ENCODE assay signal across 20 cellular contexts in the genomic region with DNA sequence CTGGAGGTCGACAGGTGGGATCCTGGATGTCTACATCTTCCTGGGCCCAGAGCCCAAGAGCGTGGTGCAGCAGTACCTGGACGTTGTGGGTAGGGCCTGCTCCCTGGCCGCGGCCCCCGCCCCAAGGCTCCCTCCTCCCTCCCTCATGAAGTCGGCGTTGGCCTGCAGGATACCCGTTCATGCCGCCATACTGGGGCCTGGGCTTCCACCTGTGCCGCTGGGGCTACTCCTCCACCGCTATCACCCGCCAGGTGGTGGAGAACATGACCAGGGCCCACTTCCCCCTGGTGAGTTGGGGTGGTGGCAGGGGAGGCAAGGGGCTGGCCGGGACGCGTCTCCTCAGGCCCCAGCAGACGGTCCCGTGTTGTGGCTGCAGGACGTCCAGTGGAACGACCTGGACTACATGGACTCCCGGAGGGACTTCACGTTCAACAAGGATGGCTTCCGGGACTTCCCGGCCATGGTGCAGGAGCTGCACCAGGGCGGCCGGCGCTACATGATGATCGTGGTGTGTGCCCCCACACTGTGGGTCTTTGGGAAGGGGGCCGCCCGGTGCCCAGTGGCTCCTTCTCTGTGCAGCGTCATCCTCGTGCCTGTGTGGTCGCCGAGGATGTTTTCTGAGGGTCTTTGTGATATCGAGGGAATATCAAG. TPM values are rescaled to one million over a fixed set of nuclear protein-coding genes. Genes with fewer than 3 reads are reported as not detected.
DNase-seq lines count a peak whose midpoint lies in the region; ATAC-seq, FAIRE-seq and TF ChIP-seq lines count a peak whose summit lies in the region.
"Had no signal": no experiment of that assay in that cellular context is flagged by ENCODE, and none has a peak within 500 bp of the region (broad histone marks: within the 10 kb centered on the region; RNA-seq: fewer than 3 reads in every experiment).

No MANE protein-coding gene starts in this region.

- TF ChIP-seq RAD21 in HepG2 (CRISPR knock-in tag; IDR thresholded peaks at IDR 0.05) = no peak

- CTCF ChIA-PET in RWPE1 (lab: Yijun Ruan, JAX) (interaction anchor here (0.6 to 1.0 kb wide), 3 partner anchors 21 to 101 kb away, joined by 3 to 4 read pairs (median 3); no protein-coding TSS in a partner anchor), HepG2 (lab: Yijun Ruan, JAX; ENCODE audit: low intra/inter-chr PET ratio, low total read pairs) (no interaction called here)

- H3K4me3 ChIP-seq in HepG2 (replicated peaks in 1 of 3; ENCODE audit: insufficient read depth in 1 of 3, low read depth in 2 of 3, low read length in 3 of 3) (no peak overlapping the region), spleen (no peak overlapping the region)
- H3K4me3 ChIP-seq: K562 had no signal

- H3K27me3 ChIP-seq in HepG2 (ENCODE audit: control insufficient read depth in 1 of 2, insufficient read depth in 2 of 2, low read length in 2 of 2) (no peaks in the 10 kb centered on the region), spleen (replicated peaks in 1 of 7) (no peaks in the 10 kb centered on the region)

- TF ChIP-seq CTCF in RWPE1 (conservative IDR thresholded peaks at IDR 0.05; ENCODE audit: low read depth) = no peak
- TF ChIP-seq CTCF in HepG2 (CRISPR knock-in tag; IDR thresholded peaks at IDR 0.05) = no peak
- TF ChIP-seq CTCF in spleen (IDR thresholded peaks at IDR 0.05 in 8 of 11, conservative IDR thresholded peaks at IDR 0.05 in 3 of 11) = no peak

- DNase-seq in activated CD4-positive, CD25-positive, alpha-beta regulatory T cell treated with anti-CD3 and anti-CD28 coated beads, Interleukin-2, amount 50 U/mL, for 72 hours = peak; percentile 17
- no peak for DNase-seq in RWPE1 (ENCODE audit: low spot score)
- no peak for DNase-seq in HepG2 (ENCODE audit: low spot score)
- DNase-seq in spleen = peak; percentile 63
- DNase-seq in HPDE6-E6E7 (ENCODE audit: extremely low spot score) = no peak
- DNase-seq: AML-193, DMS79 treated with DMSO at 0.1 percent for 48 hours, HCEC 1CT, NCI-H1092 treated with DMSO at 0.1 percent for 48 hours, NCI-H2081 treated with DMSO at 0.1 percent for 48 hours, NCI-H446 treated with DMSO at 0.1 percent for 48 hours, NCI-H69, Right ventricle myocardium superior had no signal

- no peaks in the 10 kb centered on the region for H3K79me2 ChIP-seq in HepG2 (ENCODE audit: insufficient read depth, low read length)

- WGBS in HepG2 (ENCODE audit: low lambda C conversion rate) = 94% methylated on average over 23 of the region's 35 CpGs
- 95 to 97% (median 96%) methylated on average over 24 to 35 of the region's 35 CpGs for WGBS in spleen, 5 donors

- in situ Hi-C loops in HepG2 (cut with HindIII; ENCODE audit: extremely low pct_ligation_motif_present, low pct_unique_long_range_greater_than_20kb) = no loop called here

- no peak for TF ChIP-seq POLR2A in HepG2 (IDR thresholded peaks at IDR 0.05; ENCODE audit: insufficient read depth in 1 of 2, low read depth in 2 of 2, low read length in 2 of 2)
- no peak for TF ChIP-seq POLR2A in spleen (IDR thresholded peaks at IDR 0.05)

- no TSS peak for BruUV-seq in HepG2 (replicated peaks; lab: Mats Ljungman, UMichigan)

- H4K20me1 ChIP-seq in HepG2 (ENCODE audit: insufficient read depth, low read length) = no peaks in the 10 kb centered on the region

- H2AFZ ChIP-seq in HepG2 (ENCODE audit: low read length) = no peak overlapping the region

- H3K36me3 ChIP-seq in HepG2 (replicated peaks in 1 of 2; ENCODE audit: control insufficient read depth in 1 of 2, insufficient read depth in 2 of 2, low read length in 2 of 2) = no peaks in the 10 kb centered on the region; a peak in 1 of 5 replicates
- H3K36me3 ChIP-seq in spleen = peaks cover 0 to 73% (median 0%) of the 10 kb centered on the region in 6 donors

- H3K4me1 ChIP-seq in HepG2 (ENCODE audit: insufficient read depth, low read length) (no peaks in the 10 kb centered on the region), spleen (peaks cover 0 to 20% (median 9%) of the 10 kb centered on the region in 6 donors)

- H3K4me2 ChIP-seq in HepG2 (ENCODE audit: low read depth, low read length) = no peak overlapping the region

- no peak for TF ChIP-seq EP300 in HepG2 (IDR thresholded peaks at IDR 0.05; ENCODE audit: low read depth in 2 of 2, low read length in 2 of 2)
- no peak for TF ChIP-seq EP300 in HepG2 (CRISPR knock-in tag; IDR thresholded peaks at IDR 0.05; ENCODE audit: borderline replicate concordance)

- H3K27ac ChIP-seq in RWPE1 (peak overlapping the region; percentile 80), HepG2 (ENCODE audit: extremely low read length, insufficient read depth, low read length) (no peak overlapping the region), spleen (no peak overlapping the region)
- H3K27ac ChIP-seq: 22Rv1, C4-2B had no signal

- no peak for FAIRE-seq in HepG2 (lab: Jason Lieb, UNC)
- FAIRE-seq: K562 had no signal

- POLR2A ChIA-PET in RWPE1 (lab: Yijun Ruan, JAX; ENCODE audit: low non-redundant PET) = interaction anchor here (0.8 kb wide), 1 partner anchor 150 kb away, joined by 3 read pairs; no protein-coding TSS in a partner anchor
- POLR2A ChIA-PET in HepG2 (lab: Yijun Ruan, JAX) = interaction anchor here (1.6 kb wide), 1 partner anchor 16 kb away, joined by 3 read pairs; no protein-coding TSS in a partner anchor

- ATAC-seq in activated CD4-positive, CD25-positive, alpha-beta regulatory T cell treated with anti-CD3 and anti-CD28 coated beads, Interleukin-2, amount 50 U/mL, for 24 hours = no peak
- ATAC-seq in HepG2 = no peak
- ATAC-seq in GM21390 (IDR thresholded peaks at IDR 0.05; ENCODE audit: unreplicated experiment) = no peak
- no peak for ATAC-seq in GM21529 (IDR thresholded peaks at IDR 0.05; ENCODE audit: unreplicated experiment)
- ATAC-seq: K562, Panc1 had no signal

- intact Hi-C loops in HepG2 (cut with micrococcal nuclease; ENCODE audit: unreplicated experiment) (no loop called here), spleen (cut with DNase I; ENCODE audit: low total_unique reads) (no loop called here)

- H3K9me3 ChIP-seq in HepG2 (ENCODE audit: low read length) (no peaks in the 10 kb centered on the region), spleen (no peaks in the 10 kb centered on the region)

- H3K9ac ChIP-seq in HepG2 (ENCODE audit: insufficient read depth, low read depth, low read length) = no peak overlapping the region

TF ChIP-seq in HepG2, 621 proteins besides CTCF, POLR2A, EP300 and RAD21 (continues in another document):
- TF ChIP-seq AGO2 (optimal IDR thresholded peaks at IDR 0.05; ENCODE audit: low read depth, low read length) (peak; percentile 51), ZSCAN20 (CRISPR knock-in tag; IDR thresholded peaks at IDR 0.05; ENCODE audit: borderline replicate concordance) (no peak)

RNA-seq across cellular contexts. Expression of a gene that starts 7.1 kb away (rescaled TPM):
- 13.4 and 36.4 TPM in 2 replicates for total RNA-seq in HepG2 (2016; rRNA removed; fragmentation: Illumina TruSeq; extraction: Trizol)
- total RNA-seq in HepG2 (2016; cell fraction: cytosol; rRNA removed; fragmentation: Illumina TruSeq; extraction: Trizol; ENCODE audit: low read depth) = 13.8 and 16.4 TPM in 2 replicates
- 12.1 and 36.9 TPM in 2 replicates for total RNA-seq in HepG2 (2016; cell fraction: insoluble cytoplasmic fraction; rRNA removed; fragmentation: Illumina TruSeq; extraction: Trizol)
- 20.3 and 20.7 TPM in 2 replicates for total RNA-seq in HepG2 (2016; cell fraction: membrane; rRNA removed; fragmentation: Illumina TruSeq; extraction: Trizol)
- 47.6 and 57.6 TPM in 2 replicates for total RNA-seq in HepG2 (2016; cell fraction: nucleus; rRNA removed; fragmentation: Illumina TruSeq; extraction: Trizol)
- polyA plus RNA-seq in HepG2 (2011; rRNA removed) = 21.6 and 23.6 TPM in 2 replicates
- polyA plus RNA-seq in HepG2 (2011; cell fraction: cytosol; rRNA removed) = 16.3 and 29.8 TPM in 2 replicates
- 231 and 320 TPM in 2 replicates for polyA plus RNA-seq in HepG2 (2011; cell fraction: nucleus; rRNA removed)
- polyA plus RNA-seq in HepG2 (2012) = 50.7 and 73.8 TPM in 2 replicates
- polyA plus RNA-seq in HepG2 (2016; cell fraction: cytosol; fragmentation: Illumina TruSeq; extraction: Trizol; ENCODE audit: low read depth) = 11.3 and 13.9 TPM in 2 replicates
- polyA plus RNA-seq in HepG2 (2016; cell fraction: insoluble cytoplasmic fraction; fragmentation: Illumina TruSeq; extraction: Trizol; ENCODE audit: low read depth) = 16.7 and 22.9 TPM in 2 replicates
- 13.9 and 14.3 TPM in 2 replicates for polyA plus RNA-seq in HepG2 (2016; cell fraction: membrane; fragmentation: Illumina TruSeq; extraction: Trizol; ENCODE audit: low read depth)
- 136 and 145 TPM in 2 replicates for polyA plus RNA-seq in HepG2 (2016; cell fraction: nucleus; fragmentation: Illumina TruSeq; extraction: Trizol; ENCODE audit: insufficient read depth, low read depth)
- polyA minus RNA-seq in HepG2 (2011; rRNA and poly(A)+ RNA removed; ENCODE audit: low replicate concordance) = 7.2 and 27.1 TPM in 2 replicates
- 22.9 and 24.2 TPM in 2 replicates for polyA minus RNA-seq in HepG2 (2011; cell fraction: cytosol; rRNA and poly(A)+ RNA removed)
- polyA minus RNA-seq in HepG2 (2011; cell fraction: nucleus; rRNA and poly(A)+ RNA removed) = 20.3 and 21.2 TPM in 2 replicates
- 100 to 1,000 TPM in 5 of 7 donors, 10 to 100 TPM in 2; 53.6 to 166 (median 133) TPM for total RNA-seq in spleen
- 10 to 100 TPM; 22.7 to 53.8 (median 34.3) TPM for polyA plus RNA-seq in spleen

RNA-seq across cellular contexts. Expression of a gene that starts 38.5 kb away (rescaled TPM):
- total RNA-seq in HepG2 (2016; rRNA removed; fragmentation: Illumina TruSeq; extraction: Trizol) (187 and 239 TPM in 2 replicates), spleen (10 to 100 TPM; 51.1 to 79.5 (median 67.7) TPM)
- total RNA-seq in HepG2 (2016; cell fraction: cytosol; rRNA removed; fragmentation: Illumina TruSeq; extraction: Trizol; ENCODE audit: low read depth) = 22.3 and 28.3 TPM in 2 replicates
- 185 and 243 TPM in 2 replicates for total RNA-seq in HepG2 (2016; cell fraction: insoluble cytoplasmic fraction; rRNA removed; fragmentation: Illumina TruSeq; extraction: Trizol)
- 36.4 and 40.0 TPM in 2 replicates for total RNA-seq in HepG2 (2016; cell fraction: membrane; rRNA removed; fragmentation: Illumina TruSeq; extraction: Trizol)
- total RNA-seq in HepG2 (2016; cell fraction: nucleus; rRNA removed; fragmentation: Illumina TruSeq; extraction: Trizol) = 83.4 and 83.5 TPM in 2 replicates
- polyA plus RNA-seq in HepG2 (2011; rRNA removed) (121 and 145 TPM in 2 replicates), spleen (10 to 100 TPM; 37.3 to 61.5 (median 57.5) TPM)
- polyA plus RNA-seq in HepG2 (2011; cell fraction: cytosol; rRNA removed) = 103 and 117 TPM in 2 replicates
- 77.0 and 103 TPM in 2 replicates for polyA plus RNA-seq in HepG2 (2011; cell fraction: nucleus; rRNA removed)
- 104 and 124 TPM in 2 replicates for polyA plus RNA-seq in HepG2 (2012)
- polyA plus RNA-seq in HepG2 (2016; cell fraction: cytosol; fragmentation: Illumina TruSeq; extraction: Trizol; ENCODE audit: low read depth) = 8.3 and 9.0 TPM in 2 replicates
- 233 and 236 TPM in 2 replicates for polyA plus RNA-seq in HepG2 (2016; cell fraction: insoluble cytoplasmic fraction; fragmentation: Illumina TruSeq; extraction: Trizol; ENCODE audit: low read depth)
- polyA plus RNA-seq in HepG2 (2016; cell fraction: membrane; fragmentation: Illumina TruSeq; extraction: Trizol; ENCODE audit: low read depth) = 19.8 and 20.6 TPM in 2 replicates
- polyA plus RNA-seq in HepG2 (2016; cell fraction: nucleus; fragmentation: Illumina TruSeq; extraction: Trizol; ENCODE audit: insufficient read depth, low read depth) = 120 and 131 TPM in 2 replicates
- 54.2 and 110 TPM in 2 replicates for polyA minus RNA-seq in HepG2 (2011; rRNA and poly(A)+ RNA removed; ENCODE audit: low replicate concordance)
- 55.3 and 55.4 TPM in 2 replicates for polyA minus RNA-seq in HepG2 (2011; cell fraction: cytosol; rRNA and poly(A)+ RNA removed)
- 61.8 and 65.1 TPM in 2 replicates for polyA minus RNA-seq in HepG2 (2011; cell fraction: nucleus; rRNA and poly(A)+ RNA removed)

Comparison
In these comparisons a context has a peak if more than half of its experiments do, and no peak if none do; other contexts are left out.
1. DNase-seq: peak in activated CD4-positive, CD25-positive, alpha-beta regulatory T cell treated with anti-CD3 and anti-CD28 coated beads, Interleukin-2, amount 50 U/mL, for 72 hours (single experiment) and spleen (single experiment); none in RWPE1 (single experiment), HepG2 (single experiment) and HPDE6-E6E7 (single experiment).